In the genomic region with DNA sequence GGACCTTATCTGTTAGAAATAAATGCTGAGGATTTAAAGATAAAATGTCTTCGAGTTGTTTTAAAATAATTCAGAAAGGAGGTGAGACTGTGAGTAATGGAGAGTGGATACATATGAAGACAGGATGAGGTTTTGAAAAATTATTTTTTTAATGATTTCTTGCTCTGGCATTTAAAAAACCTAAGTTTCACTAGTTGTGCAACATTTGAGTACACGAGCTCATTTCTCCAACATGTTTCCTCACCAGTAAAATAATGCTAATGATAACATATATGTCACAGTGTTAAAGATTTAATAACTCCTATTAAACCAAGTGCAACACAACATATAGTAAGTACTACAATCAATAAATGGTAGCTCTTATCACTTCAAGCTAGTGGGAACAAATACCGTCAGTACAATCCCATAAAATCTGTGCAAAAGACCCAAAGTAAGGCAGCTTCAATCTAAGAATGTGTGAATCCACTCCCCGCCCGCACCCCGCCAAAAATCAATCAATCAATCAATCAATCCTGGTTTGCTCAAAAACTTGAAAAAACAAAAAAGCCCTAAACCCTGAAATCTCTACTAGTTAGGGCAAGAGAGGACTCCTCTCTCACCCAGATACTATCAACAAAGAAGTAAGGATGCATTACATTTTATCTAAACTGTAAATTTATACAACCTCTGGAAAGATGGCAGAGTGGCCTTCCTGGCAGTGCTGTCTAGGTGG, we compare ENCODE assay signal across 9 cellular contexts. TPM values are rescaled to one million over a fixed set of nuclear protein-coding genes. Genes with fewer than 3 reads are reported as not detected.
DNase-seq lines count a peak whose midpoint lies in the region; ATAC-seq and TF ChIP-seq lines count a peak whose summit lies in the region.
"Had no signal": no experiment of that assay in that cellular context is flagged by ENCODE, and none has a peak within 500 bp of the region (broad histone marks: within the 10 kb centered on the region; RNA-seq: fewer than 3 reads in every experiment).

No MANE protein-coding gene starts in this region.

- TF ChIP-seq CTCF in 22Rv1 (IDR thresholded peaks at IDR 0.05) (no peak), HCT116 (IDR thresholded peaks at IDR 0.05 in 2 of 3, conservative IDR thresholded peaks at IDR 0.05 in 1 of 3; ENCODE audit: borderline replicate concordance in 1 of 3, insufficient read depth in 1 of 3, low read depth in 2 of 3, low read length in 2 of 3) (no peak), brain microvascular endothelial cell (IDR thresholded peaks at IDR 0.05; ENCODE audit: low read depth, low read length, missing control alignments) (no peak)

- H3K79me1 ChIP-seq in mesenchymal stem cell (replicated peaks; ENCODE audit: low read length, poor library complexity, severe bottlenecking), result peaks cover 16% of the 10 kb centered on the region

- no peak overlapping the region for H2AK5ac ChIP-seq in mesenchymal stem cell (ENCODE audit: low read length, severe bottlenecking)

- POLR2A ChIA-PET in HCT116 (lab: Charles Lee), result no interaction called here

- TSS peak; percentile 28 for BruUV-seq in HCT116 (replicated peaks; lab: Mats Ljungman, UMichigan)

- no peaks in the 10 kb centered on the region for H3K27me3 ChIP-seq in HCT116 (ENCODE audit: insufficient read depth, low read length)
- no peaks in the 10 kb centered on the region for H3K27me3 ChIP-seq in brain microvascular endothelial cell (replicated peaks)
- H3K27me3 ChIP-seq in mesenchymal stem cell (ENCODE audit: control insufficient read depth in 1 of 2, insufficient read depth in 1 of 2, low read length in 2 of 2), result no peaks in the 10 kb centered on the region

- peaks cover 13 to 23% of the 10 kb centered on the region in 2 experiments for H3K36me3 ChIP-seq in HCT116 (ENCODE audit: control insufficient read depth in 1 of 2, insufficient read depth in 2 of 2, low read length in 2 of 2)
- peaks cover 9% of the 10 kb centered on the region for H3K36me3 ChIP-seq in brain microvascular endothelial cell (replicated peaks)
- H3K36me3 ChIP-seq in mesenchymal stem cell (ENCODE audit: control insufficient read depth in 1 of 2, insufficient read depth in 2 of 2, low read depth in 1 of 2, low read length in 2 of 2), result peaks cover 10 to 30% of the 10 kb centered on the region in 2 experiments

- H3K14ac ChIP-seq in mesenchymal stem cell (ENCODE audit: low read length in 2 of 2), result no peak overlapping the region

- TF ChIP-seq POLR2A in HCT116 (IDR thresholded peaks at IDR 0.05; ENCODE audit: borderline replicate concordance, extremely low read depth, insufficient read depth, insufficient read length), result no peak

- H3K9me3 ChIP-seq in HCT116 (ENCODE audit: control insufficient read depth in 1 of 2, insufficient read depth in 1 of 2, low read depth in 1 of 2, low read length in 2 of 2), result no peaks in the 10 kb centered on the region
- no peaks in the 10 kb centered on the region for H3K9me3 ChIP-seq in mesenchymal stem cell (ENCODE audit: control insufficient read depth, low read length)

- peak overlapping the region in 1 of 2 experiments; percentile 21 for H3K18ac ChIP-seq in mesenchymal stem cell (ENCODE audit: low read depth in 1 of 2, low read length in 2 of 2)

- H3K9ac ChIP-seq in HCT116 (ENCODE audit: low read length) (peak overlapping the region; percentile 96), mesenchymal stem cell (ENCODE audit: low read length) (peak overlapping the region; percentile 98)

- no peak overlapping the region for H2AFZ ChIP-seq in HCT116 (ENCODE audit: low read depth, low read length, poor library complexity, severe bottlenecking)
- no peak overlapping the region for H2AFZ ChIP-seq in mesenchymal stem cell (ENCODE audit: low read depth, low read length)

- H2BK120ac ChIP-seq in mesenchymal stem cell (ENCODE audit: low read depth, low read length), result no peak overlapping the region

- H4K8ac ChIP-seq in mesenchymal stem cell (ENCODE audit: low read length), result peak overlapping the region; percentile 5

- H2BK12ac ChIP-seq in mesenchymal stem cell (ENCODE audit: low read length in 2 of 2), result no peak overlapping the region

- WGBS in mesenchymal stem cell, result 86% methylated on average over 5 of the region's 6 CpGs

- H3K4me2 ChIP-seq in HCT116 (ENCODE audit: low read length), result peak overlapping the region; percentile 83
- peak overlapping the region; percentile 97 for H3K4me2 ChIP-seq in mesenchymal stem cell (ENCODE audit: low read length, poor library complexity, severe bottlenecking)

- H3K4me3 ChIP-seq in HCT116 (replicated peaks in 1 of 2; ENCODE audit: low read depth in 1 of 2, low read length in 2 of 2) (peak overlapping the region; percentile 97), brain microvascular endothelial cell (ENCODE audit: low read depth, low read length) (peak overlapping the region; percentile 96), mesenchymal stem cell (ENCODE audit: insufficient read depth in 1 of 2, low read depth in 1 of 2, low read length in 2 of 2) (peak overlapping the region in 1 of 2 experiments; percentile 94)

- no peak overlapping the region for H3K4ac ChIP-seq in mesenchymal stem cell (ENCODE audit: low read depth in 1 of 2, low read length in 2 of 2)

- H4K91ac ChIP-seq in mesenchymal stem cell (ENCODE audit: low read length), result no peak overlapping the region

- H3K23ac ChIP-seq in mesenchymal stem cell (ENCODE audit: low read length in 2 of 2), result no peak overlapping the region

- ATAC-seq in HCT116 (no peak), HG03469 (IDR thresholded peaks at IDR 0.05; ENCODE audit: unreplicated experiment) (no peak)

- intact Hi-C loops in HCT116 (cut with micrococcal nuclease), result loop anchor here (5.0 kb wide), 1 partner anchor 716 kb away; no protein-coding TSS in a partner anchor

- CTCF ChIA-PET in HCT116 (lab: Charles Lee), result no interaction called here

- peaks cover 66% of the 10 kb centered on the region for H3K79me2 ChIP-seq in HCT116 (ENCODE audit: insufficient read depth, low read length)

- in situ Hi-C loops in brain microvascular endothelial cell (cut with HindIII; ENCODE audit: low pct_ligation_motif_present, low sequenced_read_pairs), result no loop called here

- DNase-seq in HCT116 (ENCODE audit: low read depth, low spot score), result no peak
- no peak for DNase-seq in brain microvascular endothelial cell
- no peak for DNase-seq in mesenchymal stem cell
- DNase-seq in NCI-H146 (lab: John Stamatoyannopoulos, UW), result no peak
- DNase-seq in NCI-H446 treated with DMSO at 0.1 percent for 48 hours (lab: John Stamatoyannopoulos, UW), result no peak
- DNase-seq in NCI-H2081 treated with DMSO at 0.1 percent for 48 hours (lab: John Stamatoyannopoulos, UW), result no peak
- DNase-seq: NCI-H1417 treated with DMSO at 0.1 percent for 48 hours had no signal

- TF ChIP-seq RAD21 in HCT116 (IDR thresholded peaks at IDR 0.05; ENCODE audit: low read depth), result no peak

- H2BK5ac ChIP-seq in mesenchymal stem cell (ENCODE audit: low read depth, low read length, poor library complexity, severe bottlenecking), result no peak overlapping the region

- H2BK15ac ChIP-seq in mesenchymal stem cell (ENCODE audit: low read depth, poor library complexity, severe bottlenecking), result no peak overlapping the region

- H4K20me1 ChIP-seq in HCT116 (ENCODE audit: insufficient read depth), result no peaks in the 10 kb centered on the region

- H3K27ac ChIP-seq in 22Rv1 (peak overlapping the region; percentile 99), HCT116 (ENCODE audit: low read depth, low read length) (peak overlapping the region; percentile 81; the same call in 1 of the 2 replicates), brain microvascular endothelial cell (peak overlapping the region; percentile 96), mesenchymal stem cell (ENCODE audit: low read length, poor library complexity, severe bottlenecking) (no peak overlapping the region)

- H3K9me2 ChIP-seq in HCT116 (ENCODE audit: insufficient read depth), result no peaks in the 10 kb centered on the region

- RAD21 ChIA-PET in HCT116 (lab: Charles Lee; ENCODE audit: low non-redundant PET in 1 of 2, low total read pairs in 2 of 2, uncharacterized antibody in 2 of 2, unreplicated experiment in 2 of 2), result no interaction called here

- H3K4me1 ChIP-seq in HCT116 (ENCODE audit: control insufficient read depth in 1 of 2, insufficient read depth in 2 of 2, low read length in 2 of 2) (peaks cover 10 to 17% of the 10 kb centered on the region in 2 experiments; a peak in 3 of 4 replicates), mesenchymal stem cell (ENCODE audit: control insufficient read depth, insufficient read depth, low read depth, low read length) (no peaks in the 10 kb centered on the region)

TF ChIP-seq in HCT116, 20 proteins besides CTCF, POLR2A, EP300 and RAD21 (continues in another document):
- TF ChIP-seq YY1 (IDR thresholded peaks at IDR 0.05; ENCODE audit: extremely low read depth, insufficient replicate concordance, low read depth, low read length) (no peak), ELF1 (IDR thresholded peaks at IDR 0.05; ENCODE audit: borderline replicate concordance, low read depth) (no peak), EGR1 (IDR thresholded peaks at IDR 0.05; ENCODE audit: low read depth) (no peak), EZH2 (IDR thresholded peaks at IDR 0.05) (no peak), FOSL1 (IDR thresholded peaks at IDR 0.05; ENCODE audit: low read depth) (no peak), CBX3 (IDR thresholded peaks at IDR 0.05; ENCODE audit: low read depth) (no peak), JUND (IDR thresholded peaks at IDR 0.05) (no peak)
- TF ChIP-seq, protein P1, sequence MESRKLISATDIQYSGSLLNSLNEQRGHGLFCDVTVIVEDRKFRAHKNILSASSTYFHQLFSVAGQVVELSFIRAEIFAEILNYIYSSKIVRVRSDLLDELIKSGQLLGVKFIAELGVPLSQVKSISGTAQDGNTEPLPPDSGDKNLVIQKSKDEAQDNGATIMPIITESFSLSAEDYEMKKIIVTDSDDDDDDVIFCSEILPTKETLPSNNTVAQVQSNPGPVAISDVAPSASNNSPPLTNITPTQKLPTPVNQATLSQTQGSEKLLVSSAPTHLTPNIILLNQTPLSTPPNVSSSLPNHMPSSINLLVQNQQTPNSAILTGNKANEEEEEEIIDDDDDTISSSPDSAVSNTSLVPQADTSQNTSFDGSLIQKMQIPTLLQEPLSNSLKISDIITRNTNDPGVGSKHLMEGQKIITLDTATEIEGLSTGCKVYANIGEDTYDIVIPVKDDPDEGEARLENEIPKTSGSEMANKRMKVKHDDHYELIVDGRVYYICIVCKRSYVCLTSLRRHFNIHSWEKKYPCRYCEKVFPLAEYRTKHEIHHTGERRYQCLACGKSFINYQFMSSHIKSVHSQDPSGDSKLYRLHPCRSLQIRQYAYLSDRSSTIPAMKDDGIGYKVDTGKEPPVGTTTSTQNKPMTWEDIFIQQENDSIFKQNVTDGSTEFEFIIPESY (IDR thresholded peaks at IDR 0.05; ENCODE audit: extremely low read depth, insufficient replicate concordance, low read length), result no peak

RNA-seq across cellular contexts. Expression of gene ALG5, which starts 1.3 kb away (rescaled TPM):
- 32.2 TPM for total RNA-seq in HCT116 (2021; ENCODE audit: unreplicated experiment)
- 19.8 and 29.7 TPM in 2 replicates for polyA plus RNA-seq in HCT116 (2012)
- polyA plus RNA-seq in mesenchymal stem cell (2013, experiment 1 of 2), result 47.4 TPM
- 49.8 TPM for polyA plus RNA-seq in mesenchymal stem cell (2013, experiment 2 of 2)

RNA-seq across cellular contexts. Expression of gene EXOSC8, which starts 2.7 kb away (rescaled TPM):
- total RNA-seq in HCT116 (2021; ENCODE audit: unreplicated experiment), result 84.5 TPM
- polyA plus RNA-seq in HCT116 (2012), result 50.1 and 77.2 TPM in 2 replicates
- 29.6 TPM for polyA plus RNA-seq in mesenchymal stem cell (2013, experiment 1 of 2)
- 31.5 TPM for polyA plus RNA-seq in mesenchymal stem cell (2013, experiment 2 of 2)
